8 cellular contexts compared by ENCODE assay signal in the genomic region with DNA sequence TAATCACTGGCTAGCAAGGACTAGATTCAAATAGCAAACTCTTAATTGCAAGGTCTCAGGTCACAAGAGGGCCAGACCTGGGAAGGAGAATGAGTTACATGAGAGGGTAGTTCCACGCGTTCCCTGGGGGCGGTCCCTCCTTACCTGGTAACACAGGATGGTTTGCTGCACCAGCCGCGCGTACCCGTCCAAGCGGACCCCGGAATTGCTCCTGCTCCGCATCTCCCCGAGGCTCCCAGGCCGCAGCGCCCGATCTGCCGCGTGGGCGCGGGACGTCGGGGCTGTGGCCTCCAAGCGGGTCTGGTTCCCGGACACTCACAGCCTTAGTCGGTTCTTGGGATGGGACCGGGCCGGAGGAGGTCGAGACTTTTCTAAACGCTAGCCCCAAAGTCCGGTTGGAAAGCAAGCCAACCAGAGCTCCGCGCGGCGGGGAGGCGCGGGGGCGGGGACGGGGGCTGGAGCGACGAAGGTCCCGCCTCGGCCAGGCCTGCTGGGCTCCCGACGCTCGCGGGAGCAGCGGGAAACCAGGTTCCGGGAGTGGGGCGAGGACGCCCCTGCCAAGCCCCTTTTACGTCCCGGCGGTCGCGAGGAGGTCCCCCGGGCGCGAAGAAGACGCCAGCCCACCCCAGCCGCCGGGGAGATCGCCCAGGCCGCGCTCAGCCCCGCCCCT. TPM values are rescaled to one million over a fixed set of nuclear protein-coding genes. Genes with fewer than 3 reads are reported as not detected.
DNase-seq lines count a peak whose midpoint lies in the region; ATAC-seq and TF ChIP-seq lines count a peak whose summit lies in the region.

A gene with protein sequence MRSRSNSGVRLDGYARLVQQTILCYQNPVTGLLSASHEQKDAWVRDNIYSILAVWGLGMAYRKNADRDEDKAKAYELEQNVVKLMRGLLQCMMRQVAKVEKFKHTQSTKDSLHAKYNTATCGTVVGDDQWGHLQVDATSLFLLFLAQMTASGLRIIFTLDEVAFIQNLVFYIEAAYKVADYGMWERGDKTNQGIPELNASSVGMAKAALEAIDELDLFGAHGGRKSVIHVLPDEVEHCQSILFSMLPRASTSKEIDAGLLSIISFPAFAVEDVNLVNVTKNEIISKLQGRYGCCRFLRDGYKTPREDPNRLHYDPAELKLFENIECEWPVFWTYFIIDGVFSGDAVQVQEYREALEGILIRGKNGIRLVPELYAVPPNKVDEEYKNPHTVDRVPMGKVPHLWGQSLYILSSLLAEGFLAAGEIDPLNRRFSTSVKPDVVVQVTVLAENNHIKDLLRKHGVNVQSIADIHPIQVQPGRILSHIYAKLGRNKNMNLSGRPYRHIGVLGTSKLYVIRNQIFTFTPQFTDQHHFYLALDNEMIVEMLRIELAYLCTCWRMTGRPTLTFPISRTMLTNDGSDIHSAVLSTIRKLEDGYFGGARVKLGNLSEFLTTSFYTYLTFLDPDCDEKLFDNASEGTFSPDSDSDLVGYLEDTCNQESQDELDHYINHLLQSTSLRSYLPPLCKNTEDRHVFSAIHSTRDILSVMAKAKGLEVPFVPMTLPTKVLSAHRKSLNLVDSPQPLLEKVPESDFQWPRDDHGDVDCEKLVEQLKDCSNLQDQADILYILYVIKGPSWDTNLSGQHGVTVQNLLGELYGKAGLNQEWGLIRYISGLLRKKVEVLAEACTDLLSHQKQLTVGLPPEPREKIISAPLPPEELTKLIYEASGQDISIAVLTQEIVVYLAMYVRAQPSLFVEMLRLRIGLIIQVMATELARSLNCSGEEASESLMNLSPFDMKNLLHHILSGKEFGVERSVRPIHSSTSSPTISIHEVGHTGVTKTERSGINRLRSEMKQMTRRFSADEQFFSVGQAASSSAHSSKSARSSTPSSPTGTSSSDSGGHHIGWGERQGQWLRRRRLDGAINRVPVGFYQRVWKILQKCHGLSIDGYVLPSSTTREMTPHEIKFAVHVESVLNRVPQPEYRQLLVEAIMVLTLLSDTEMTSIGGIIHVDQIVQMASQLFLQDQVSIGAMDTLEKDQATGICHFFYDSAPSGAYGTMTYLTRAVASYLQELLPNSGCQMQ (minus strand): TSS at position 404 of the 670 bp plus-strand sequence. CDS start 182 bp downstream, at position 222.

- no peak for TF ChIP-seq POLR2A in suprapubic skin (IDR thresholded peaks at IDR 0.05)

- POLR2A ChIA-PET in naive thymus-derived CD8-positive, alpha-beta T cell (lab: Charles Lee): interaction anchor here (0.5 to 2.0 kb wide), 3 partner anchors 42 to 307 kb away, joined by 3 to 10 read pairs (median 3); no protein-coding TSS in a partner anchor

- peaks cover 4 to 32% (median 27%) of the 10 kb centered on the region in 4 donors for H3K4me1 Mint-ChIP-seq in naive thymus-derived CD8-positive, alpha-beta T cell

- TF ChIP-seq CTCF in HFF-Myc (IDR thresholded peaks at IDR 0.05; ENCODE audit: low read depth, low read length, missing control alignments) (no peak), suprapubic skin (IDR thresholded peaks at IDR 0.05) (no peak)

- H3K27me3 Mint-ChIP-seq in naive thymus-derived CD8-positive, alpha-beta T cell: no peaks in the 10 kb centered on the region

- TF ChIP-seq EP300 in suprapubic skin (IDR thresholded peaks at IDR 0.05): no peak

- WGBS in suprapubic skin: 22% methylated on average over 6 of the region's 63 CpGs

- H3K27ac Mint-ChIP-seq in naive thymus-derived CD8-positive, alpha-beta T cell: peak within 1 kb of the TSS; percentile 75 to 97 (median 96)

- peaks cover 0 to 5% (median 0%) of the 10 kb centered on the region in 9 donors for H3K9me3 Mint-ChIP-seq in naive thymus-derived CD8-positive, alpha-beta T cell

- ATAC-seq in naive thymus-derived CD8-positive, alpha-beta T cell: peak; percentile 13 to 40

- DNase-seq in NCI-H2081 (lab: John Stamatoyannopoulos, UW): peak; percentile 39 to 42
- DNase-seq in NCI-H2081 treated with DMSO at 0.1 percent for 48 hours (lab: John Stamatoyannopoulos, UW): no peak
- DNase-seq in HFF-Myc (ENCODE audit: extremely low read depth, low read depth): no peak
- peak; percentile 59 for DNase-seq in MV-4-11 (lab: John Stamatoyannopoulos, UW)
- DNase-seq in activated CD8-positive, alpha-beta memory T cell treated with anti-CD3 and anti-CD28 coated beads for 4 hours (ENCODE audit: low read depth in 2 of 2): peak; percentile 10 to 11
- peak; percentile 49 for DNase-seq in fibroblast of gingiva (ENCODE audit: low read depth)
- DNase-seq in naive thymus-derived CD8-positive, alpha-beta T cell: peak in 6 of 10 donors; percentile 0 to 63 (median 14)
- peak; percentile 67 to 76 for DNase-seq in suprapubic skin (ENCODE audit: low spot score in 2 of 2)

- H3K9me3 ChIP-seq in suprapubic skin: no peaks in the 10 kb centered on the region

- peaks cover 0 to 5% (median 0%) of the 10 kb centered on the region in 3 donors for H3K36me3 Mint-ChIP-seq in naive thymus-derived CD8-positive, alpha-beta T cell

- peak within 1 kb of the TSS; percentile 91 for H3K27ac ChIP-seq in suprapubic skin

- H3K4me1 ChIP-seq in suprapubic skin: peaks cover 17% of the 10 kb centered on the region

- no peaks in the 10 kb centered on the region for H3K27me3 ChIP-seq in suprapubic skin

- H3K4me3 Mint-ChIP-seq in naive thymus-derived CD8-positive, alpha-beta T cell: peak within 1 kb of the TSS; percentile 82 to 91 (median 87)

- H3K36me3 ChIP-seq in suprapubic skin: no peaks in the 10 kb centered on the region

- H3K4me3 ChIP-seq in HFF-Myc (replicated peaks; ENCODE audit: low read depth, low read length) (peak within 1 kb of the TSS; percentile 65), suprapubic skin (peak within 1 kb of the TSS; percentile 75)

RNA-seq across cellular contexts. Expression of the gene that starts here (rescaled TPM):
- total RNA-seq in naive thymus-derived CD8-positive, alpha-beta T cell: 10 to 100 TPM; 45.7 to 53.0 TPM
- polyA plus RNA-seq in naive thymus-derived CD8-positive, alpha-beta T cell: 1 to 10 TPM; 6.5 to 9.2 (median 7.9) TPM
- 10 to 100 TPM; 16.5 to 39.7 (median 24.8) TPM for total RNA-seq in suprapubic skin

Comparison
In these comparisons a context has a peak if more than half of its experiments do, and no peak if none do; other contexts are left out.
1. DNase-seq: peak in NCI-H2081 (2 of 2), MV-4-11 (single experiment), activated CD8-positive, alpha-beta memory T cell treated with anti-CD3 and anti-CD28 coated beads for 4 hours (2 of 2), fibroblast of gingiva (single experiment), naive thymus-derived CD8-positive, alpha-beta T cell (6 of 10) and suprapubic skin (2 of 2); none in NCI-H2081 treated with DMSO at 0.1 percent for 48 hours (single experiment) and HFF-Myc (single experiment).